In the genomic region with DNA sequence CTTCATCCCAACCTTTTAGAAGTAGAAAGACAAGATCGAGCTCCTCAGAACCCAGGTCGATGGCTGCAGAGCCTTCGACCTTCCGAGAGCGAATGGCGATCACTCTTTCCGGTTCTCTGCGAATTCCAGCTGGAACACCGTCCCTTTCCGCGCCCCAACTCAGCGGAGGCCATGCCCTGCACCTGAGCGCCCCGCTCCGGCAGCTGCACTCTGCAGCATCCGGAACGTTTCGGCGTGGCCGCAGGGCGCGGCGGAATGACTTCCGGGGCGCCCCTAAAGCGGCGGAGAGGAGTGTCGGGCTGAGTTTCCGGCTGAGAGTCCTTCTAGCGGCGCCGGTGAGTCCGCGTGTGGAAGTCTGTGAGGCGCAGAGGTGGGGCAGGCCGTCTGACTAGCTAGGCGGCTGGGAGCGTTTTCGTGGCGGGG, we compare ENCODE assay signal across 8 cellular contexts. TPM values are rescaled to one million over a fixed set of nuclear protein-coding genes. Genes with fewer than 3 reads are reported as not detected.
DNase-seq lines count a peak whose midpoint lies in the region; ATAC-seq lines count a peak whose summit lies in the region.
"Not testable (repeated sequence)": the region's sequence is repeated elsewhere in the genome, so short reads cannot be mapped to it uniquely, and the experiment has no call there.

A gene (plus strand): TSS at position 284 of the 423 bp plus-strand sequence. CDS start 4,942 bp downstream, outside the sequence.

- H3K9me3 ChIP-seq in NT2/D1 (ENCODE audit: insufficient read depth, low read length); ectodermal cell (ENCODE audit: control insufficient read depth, low read length): not testable (repeated sequence)

- peak within 1 kb of the TSS; percentile 28 for H3K4me3 ChIP-seq in NT2/D1 (ENCODE audit: insufficient read length, low read depth)
- H3K4me3 ChIP-seq in ectodermal cell (ENCODE audit: insufficient read depth, low read depth, low read length), result peak within 1 kb of the TSS; percentile 32
- H3K4me3 ChIP-seq in skin epidermis, result peak within 1 kb of the TSS; percentile 30 to 44 (median 35)
- H3K4me3 ChIP-seq in urinary bladder (ENCODE audit: low read depth, low read length), result peak within 1 kb of the TSS; percentile 35

- WGBS in ectodermal cell, 2 experiments, result 3% methylated on average over 29 to 36 of the region's 40 CpGs
- under 1% methylated on average over 36 of the region's 40 CpGs for WGBS in urinary bladder

- H3K4me1 ChIP-seq in NT2/D1 (ENCODE audit: insufficient read depth, insufficient read length); ectodermal cell (ENCODE audit: control insufficient read depth, insufficient read depth, low read length); urinary bladder (ENCODE audit: insufficient read depth): not testable (repeated sequence)

- H3K27me3 ChIP-seq in NT2/D1 (ENCODE audit: insufficient read depth, insufficient read length); ectodermal cell (ENCODE audit: control insufficient read depth, insufficient read depth, low read length, poor library complexity, severe bottlenecking): not testable (repeated sequence)

- H3K9ac ChIP-seq in NT2/D1 (ENCODE audit: insufficient read length, low read depth), result not testable (repeated sequence)

- ATAC-seq in GM18858 (IDR thresholded peaks at IDR 0.05; ENCODE audit: unreplicated experiment) (peak; percentile 92), HG02870 (IDR thresholded peaks at IDR 0.05; ENCODE audit: unreplicated experiment) (peak; percentile 96), left lobe of liver (peak; percentile 98)

- H3K27ac ChIP-seq in ectodermal cell (ENCODE audit: insufficient read depth, low read depth, low read length, poor library complexity, severe bottlenecking); urinary bladder (ENCODE audit: low read depth): not testable (repeated sequence)
- peak within 1 kb of the TSS in 10 of 21 experiments; percentile 6 to 70 (median 42) for H3K27ac ChIP-seq in skin epidermis

- DNase-seq in NT2/D1 (ENCODE audit: low read depth, low spot score) (peak; percentile 5), left lobe of liver (ENCODE audit: low spot score) (peak; percentile 81)
- peak; percentile 79 for DNase-seq in activated CD8-positive, alpha-beta memory T cell treated with anti-CD3 and anti-CD28 coated beads, Interleukin-2, amount 50 U/mL, for 48 hours

- H3K36me3 ChIP-seq in NT2/D1 (ENCODE audit: insufficient read depth, insufficient read length, low read length); ectodermal cell (ENCODE audit: control insufficient read depth, insufficient read depth, low read length); urinary bladder (ENCODE audit: insufficient read depth): not testable (repeated sequence)

RNA-seq across cellular contexts. Expression of the gene that starts here (rescaled TPM):
- polyA plus RNA-seq in ectodermal cell (2013, experiment 1 of 4), result 55.9 TPM
- polyA plus RNA-seq in ectodermal cell (2013, experiment 2 of 4), result 62.2 TPM
- polyA plus RNA-seq in ectodermal cell (2013, experiment 3 of 4), result 47.6 TPM
- 52.3 TPM for polyA plus RNA-seq in ectodermal cell (2013, experiment 4 of 4)
- total RNA-seq in left lobe of liver (10.8 TPM), urinary bladder (77.7 TPM)
- 16.9 TPM for polyA plus RNA-seq in urinary bladder

Comparison
In these comparisons a context has a peak if more than half of its experiments do, and no peak if none do; other contexts are left out.
1. DNase-seq: peak in every context shown above with its lines; median percentile 81 in left lobe of liver; 79 in activated CD8-positive, alpha-beta memory T cell treated with anti-CD3 and anti-CD28 coated beads, Interleukin-2, amount 50 U/mL, for 48 hours; 5 in NT2/D1.